ENCODE assay signal across 19 cellular contexts in the genomic region with DNA sequence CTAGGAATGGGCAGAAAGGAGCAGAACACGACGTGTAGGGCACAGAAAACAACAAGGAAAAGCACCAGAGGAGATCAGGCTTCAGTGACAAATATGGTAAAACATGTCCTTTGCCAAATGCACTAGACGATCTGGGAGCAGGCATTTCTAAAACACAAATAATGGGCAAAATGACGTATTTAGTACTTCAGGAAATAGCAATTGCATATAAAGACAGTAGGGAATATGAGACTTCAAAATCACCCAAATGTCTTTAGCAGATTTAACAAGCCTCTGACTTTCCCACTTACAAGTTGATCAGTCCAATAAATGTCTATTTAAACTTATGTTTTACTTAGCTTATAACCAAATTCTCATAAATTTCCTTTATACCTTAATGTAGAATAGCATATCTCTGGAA.
DNase-seq lines count a peak whose midpoint lies in the region; ATAC-seq and TF ChIP-seq lines count a peak whose summit lies in the region.
"Had no signal": no experiment of that assay in that cellular context is flagged by ENCODE, and none has a peak within 500 bp of the region (broad histone marks: within the 10 kb centered on the region; RNA-seq: fewer than 3 reads in every experiment).

No MANE protein-coding gene starts in this region.

- H3K27me3 Mint-ChIP-seq in neural progenitor cell (ENCODE audit: insufficient read depth, low read depth) = no peaks in the 10 kb centered on the region
- H3K27me3 Mint-ChIP-seq: B cell; CD4-positive, alpha-beta T cell had no signal

- H3K4me1 Mint-ChIP-seq in neural progenitor cell = no peaks in the 10 kb centered on the region
- H3K4me1 Mint-ChIP-seq: B cell had no signal

- H3K4me3 ChIP-seq in OCI-LY3 (ENCODE audit: low read length) (no peak overlapping the region), neural progenitor cell (no peak overlapping the region)
- H3K4me3 ChIP-seq: BLaER1 treated with 17β-estradiol and CSF1 and Interleukin-3, amounts not matched to agents 10 nM and 100 nM; GM12878 had no signal

- H3K9ac ChIP-seq in OCI-LY3 (ENCODE audit: low read length) (no peak overlapping the region), neural progenitor cell (no peak overlapping the region)
- H3K9ac ChIP-seq: BLaER1 treated with 17β-estradiol and CSF1 and Interleukin-3, amounts not matched to agents 10 nM and 100 nM had no signal

- DNase-seq in neural progenitor cell (ENCODE audit: low spot score) (no peak), NCI-H510A treated with DMSO at 0.1 percent for 48 hours (lab: John Stamatoyannopoulos, UW) (no peak), DMS53 (lab: John Stamatoyannopoulos, UW) (no peak)
- DNase-seq: 8988T; AML-193; Caco-2; Calu3; CD4-positive, alpha-beta T cell; CD8-positive, alpha-beta T cell; DMS79; DND-41; EL; GDM1 had no signal

- H3K27ac Mint-ChIP-seq in neural progenitor cell = no peak overlapping the region
- H3K27ac Mint-ChIP-seq: B cell; CD4-positive, alpha-beta T cell; CD8-positive, alpha-beta T cell had no signal

- no peaks in the 10 kb centered on the region for H3F3A ChIP-seq in neural progenitor cell (ENCODE audit: low read depth)

- ATAC-seq in HG03175 (IDR thresholded peaks at IDR 0.05; ENCODE audit: unreplicated experiment) = no peak
- ATAC-seq: CD8-positive, alpha-beta T cell; GM12878 had no signal

- H3K4me1 ChIP-seq in OCI-LY3 (ENCODE audit: low read length) = no peaks in the 10 kb centered on the region
- no peaks in the 10 kb centered on the region for H3K4me1 ChIP-seq in neural progenitor cell
- H3K4me1 ChIP-seq: BLaER1 treated with 17β-estradiol and CSF1 and Interleukin-3, amounts not matched to agents 10 nM and 100 nM; Caco-2 had no signal

- H3K9me3 ChIP-seq in OCI-LY3 (ENCODE audit: insufficient read depth, low read length) (no peaks in the 10 kb centered on the region), neural progenitor cell (ENCODE audit: low read depth) (no peaks in the 10 kb centered on the region)
- H3K9me3 ChIP-seq: BLaER1 treated with 17β-estradiol and CSF1 and Interleukin-3, amounts not matched to agents 10 nM and 100 nM; Caco-2 had no signal

- H3K27me3 ChIP-seq in OCI-LY3 (ENCODE audit: low read depth, low read length) = no peaks in the 10 kb centered on the region
- no peaks in the 10 kb centered on the region for H3K27me3 ChIP-seq in neural progenitor cell
- H3K27me3 ChIP-seq: BLaER1 treated with 17β-estradiol and CSF1 and Interleukin-3, amounts not matched to agents 10 nM and 100 nM had no signal

- TF ChIP-seq CTCF in OCI-LY3 (IDR thresholded peaks at IDR 0.05; ENCODE audit: low read depth, low read length) (no peak), neural progenitor cell (IDR thresholded peaks at IDR 0.05) (no peak)

- H4K20me1 ChIP-seq in OCI-LY3 (ENCODE audit: insufficient read depth, low read length) (no peaks in the 10 kb centered on the region), neural progenitor cell (ENCODE audit: low read depth) (no peaks in the 10 kb centered on the region)
- H4K20me1 ChIP-seq: BLaER1 treated with 17β-estradiol and CSF1 and Interleukin-3, amounts not matched to agents 10 nM and 100 nM had no signal

- H3K27ac ChIP-seq in OCI-LY3 (ENCODE audit: low read length) (no peak overlapping the region), neural progenitor cell (no peak overlapping the region)
- H3K27ac ChIP-seq: BLaER1 treated with 17β-estradiol and CSF1 and Interleukin-3, amounts not matched to agents 10 nM and 100 nM; C4-2B had no signal

- 0 out of 2 replicates have a peak overlapping the region, but pooled peaks have one; percentile 39 for H2AFZ ChIP-seq in OCI-LY3 (ENCODE audit: low read depth, low read length)
- H2AFZ ChIP-seq in neural progenitor cell (replicated peaks) = peak overlapping the region; percentile 40

- no peaks in the 10 kb centered on the region for H3K36me3 Mint-ChIP-seq in neural progenitor cell
- H3K36me3 Mint-ChIP-seq: CD8-positive, alpha-beta T cell had no signal

- no peak overlapping the region for H3K4me3 Mint-ChIP-seq in neural progenitor cell
- H3K4me3 Mint-ChIP-seq: B cell; CD4-positive, alpha-beta T cell; CD8-positive, alpha-beta T cell had no signal

- H3K36me3 ChIP-seq in OCI-LY3 (replicated peaks; ENCODE audit: low read depth, low read length) = no peaks in the 10 kb centered on the region
- no peaks in the 10 kb centered on the region for H3K36me3 ChIP-seq in neural progenitor cell
- H3K36me3 ChIP-seq: BLaER1 treated with 17β-estradiol and CSF1 and Interleukin-3, amounts not matched to agents 10 nM and 100 nM had no signal

- H3K9me3 Mint-ChIP-seq in neural progenitor cell = no peaks in the 10 kb centered on the region

- H3K79me2 ChIP-seq in OCI-LY3 (ENCODE audit: low read length) (no peaks in the 10 kb centered on the region), neural progenitor cell (ENCODE audit: low read depth) (no peaks in the 10 kb centered on the region)

- H3K4me2 ChIP-seq in OCI-LY3 (ENCODE audit: low read length) = no peak overlapping the region
- no peak overlapping the region for H3K4me2 ChIP-seq in neural progenitor cell
- H3K4me2 ChIP-seq: BLaER1 treated with 17β-estradiol and CSF1 and Interleukin-3, amounts not matched to agents 10 nM and 100 nM had no signal
